Comparison of ENCODE assay signal across 27 cellular contexts in the genomic region with DNA sequence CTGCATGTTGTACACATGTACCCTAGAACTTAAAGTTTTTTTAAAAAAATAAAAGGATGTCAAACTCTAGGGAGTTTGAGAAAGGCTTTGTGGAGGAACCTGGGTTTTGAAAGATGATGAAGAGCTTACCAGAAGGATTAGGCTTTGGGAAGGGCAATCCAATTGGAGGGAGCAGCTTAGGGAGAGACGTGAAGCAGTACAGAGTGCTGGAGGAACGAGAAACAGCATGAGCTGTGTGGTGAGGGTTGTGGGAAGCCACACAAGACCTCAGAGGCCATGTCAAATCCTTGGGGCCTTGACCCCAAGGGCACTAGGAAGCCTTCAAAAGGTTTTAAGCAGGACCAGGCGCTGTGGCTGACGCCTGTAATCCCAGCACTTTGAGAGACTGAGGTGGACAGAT.
"Had no signal": no experiment of that assay in that cellular context is flagged by ENCODE, and none has a peak within 500 bp of the region (broad histone marks: within the 10 kb centered on the region; RNA-seq: fewer than 3 reads in every experiment).

No MANE protein-coding gene starts in this region.

- H3K27ac ChIP-seq: epithelial cell of prostate, prostate gland, stomach, thyroid gland, vagina had no signal

- H3K4me3 Mint-ChIP-seq: effector memory CD8-positive, alpha-beta T cell; mesothelial cell of epicardium; naive thymus-derived CD4-positive, alpha-beta T cell; nephron; stimulated activated effector memory CD8-positive, alpha-beta T cell treated with anti-CD3 and anti-CD28 coated beads, Interleukin-12 subunit alpha, Interleukin-12 subunit beta, amount 100 ng/mL, for 72 hours had no signal

- H3K27me3 ChIP-seq: gastrocnemius medialis, right atrium auricular region, stomach, thyroid gland, vagina had no signal

- H3K27me3 Mint-ChIP-seq: effector memory CD8-positive, alpha-beta T cell; naive thymus-derived CD4-positive, alpha-beta T cell had no signal

- H3K27ac Mint-ChIP-seq: effector memory CD8-positive, alpha-beta T cell; mesothelial cell of epicardium; nephron; stimulated activated effector memory CD8-positive, alpha-beta T cell treated with anti-CD3 and anti-CD28 coated beads, Interleukin-12 subunit alpha, Interleukin-12 subunit beta, amount 100 ng/mL, for 72 hours had no signal

- H3K9me3 ChIP-seq: gastrocnemius medialis, mucosa of descending colon, prostate gland, right atrium auricular region, stomach, thyroid gland, vagina had no signal

- H3K4me1 Mint-ChIP-seq: nephron; stimulated activated effector memory CD8-positive, alpha-beta T cell treated with anti-CD3 and anti-CD28 coated beads, Interleukin-12 subunit alpha, Interleukin-12 subunit beta, amount 100 ng/mL, for 72 hours had no signal

- H3K4me3 ChIP-seq: gastrocnemius medialis, mucosa of descending colon, prostate gland, right atrium auricular region, smooth muscle cell, stomach, thyroid gland, vagina had no signal

- H3K9me3 Mint-ChIP-seq: effector memory CD8-positive, alpha-beta T cell; mesothelial cell of epicardium; nephron; stimulated activated effector memory CD8-positive, alpha-beta T cell treated with anti-CD3 and anti-CD28 coated beads, Interleukin-12 subunit alpha, Interleukin-12 subunit beta, amount 100 ng/mL, for 72 hours had no signal

- H3K4me1 ChIP-seq: gastrocnemius medialis, prostate gland, right atrium auricular region, thyroid gland, vagina had no signal

- H3K4me2 ChIP-seq: smooth muscle cell had no signal

- DNase-seq: cortex of kidney; effector memory CD8-positive, alpha-beta T cell; foreskin fibroblast; gastrocnemius medialis; head of caudate nucleus; mesenchymal stem cell; mucosa of descending colon; naive thymus-derived CD4-positive, alpha-beta T cell; nucleus accumbens; stimulated activated CD4-positive, alpha-beta T cell treated with anti-CD3 and anti-CD28 coated beads, Interleukin-12 subunit alpha, Interleukin-12 subunit beta, amount 100 ng/mL, for 4 hours; stimulated activated CD4-positive, alpha-beta T cell treated with anti-CD3 and anti-CD28 coated beads, Interleukin-1b, Interleukin-23, amount 100 ng/mL, for 48 hours; stimulated activated CD4-positive, alpha-beta T cell treated with anti-CD3 and anti-CD28 coated beads, Interleukin-4, amount 100 ng/mL, for 24 hours; stimulated activated naive CD4-positive, alpha-beta T cell treated with Interleukin-2 at 50 U/mL for 16 hours; stomach; thyroid gland; trophoblast cell had no signal

- ATAC-seq: effector memory CD8-positive, alpha-beta T cell; esophagus mucosa; gastrocnemius medialis; left lobe of liver; mucosa of descending colon; naive thymus-derived CD4-positive, alpha-beta T cell; sciatic nerve; stimulated activated effector memory CD8-positive, alpha-beta T cell treated with anti-CD3 and anti-CD28 coated beads, Interleukin-12 subunit alpha, Interleukin-12 subunit beta, amount 100 ng/mL, for 72 hours had no signal
